In the genomic region with DNA sequence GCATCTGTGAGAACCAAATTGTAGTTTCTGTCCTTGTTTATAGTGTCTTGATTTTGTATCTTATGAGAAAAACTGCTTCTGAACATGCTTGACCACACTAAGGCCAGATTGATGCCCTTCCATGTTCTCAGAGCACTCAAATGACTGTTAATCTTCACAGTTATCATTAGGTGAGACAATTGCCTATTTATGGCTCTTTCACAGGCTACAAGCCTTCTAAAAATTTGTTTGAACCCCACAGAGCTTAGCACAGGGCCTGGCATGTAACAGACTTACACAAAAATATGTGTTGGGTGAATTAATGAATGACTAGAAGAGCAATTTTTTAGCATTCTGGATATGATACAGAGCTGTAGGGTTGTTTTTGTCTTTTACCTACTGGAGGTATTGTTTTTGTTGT, we compare ENCODE assay signal across 1 cellular context.
TF ChIP-seq lines count a peak whose summit lies in the region.

No MANE protein-coding gene starts in this region.

TF ChIP-seq in HepG2, 621 proteins besides CTCF, POLR2A, EP300 and RAD21 (continued from another document):
- TF ChIP-seq, protein P1, sequence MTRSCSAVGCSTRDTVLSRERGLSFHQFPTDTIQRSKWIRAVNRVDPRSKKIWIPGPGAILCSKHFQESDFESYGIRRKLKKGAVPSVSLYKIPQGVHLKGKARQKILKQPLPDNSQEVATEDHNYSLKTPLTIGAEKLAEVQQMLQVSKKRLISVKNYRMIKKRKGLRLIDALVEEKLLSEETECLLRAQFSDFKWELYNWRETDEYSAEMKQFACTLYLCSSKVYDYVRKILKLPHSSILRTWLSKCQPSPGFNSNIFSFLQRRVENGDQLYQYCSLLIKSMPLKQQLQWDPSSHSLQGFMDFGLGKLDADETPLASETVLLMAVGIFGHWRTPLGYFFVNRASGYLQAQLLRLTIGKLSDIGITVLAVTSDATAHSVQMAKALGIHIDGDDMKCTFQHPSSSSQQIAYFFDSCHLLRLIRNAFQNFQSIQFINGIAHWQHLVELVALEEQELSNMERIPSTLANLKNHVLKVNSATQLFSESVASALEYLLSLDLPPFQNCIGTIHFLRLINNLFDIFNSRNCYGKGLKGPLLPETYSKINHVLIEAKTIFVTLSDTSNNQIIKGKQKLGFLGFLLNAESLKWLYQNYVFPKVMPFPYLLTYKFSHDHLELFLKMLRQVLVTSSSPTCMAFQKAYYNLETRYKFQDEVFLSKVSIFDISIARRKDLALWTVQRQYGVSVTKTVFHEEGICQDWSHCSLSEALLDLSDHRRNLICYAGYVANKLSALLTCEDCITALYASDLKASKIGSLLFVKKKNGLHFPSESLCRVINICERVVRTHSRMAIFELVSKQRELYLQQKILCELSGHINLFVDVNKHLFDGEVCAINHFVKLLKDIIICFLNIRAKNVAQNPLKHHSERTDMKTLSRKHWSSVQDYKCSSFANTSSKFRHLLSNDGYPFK (CRISPR knock-in tag; IDR thresholded peaks at IDR 0.05; ENCODE audit: borderline replicate concordance): no peak
- TF ChIP-seq ZNF136 (CRISPR knock-in tag; IDR thresholded peaks at IDR 0.05; ENCODE audit: low read depth) (no peak), PCBP1 (IDR thresholded peaks at IDR 0.05; ENCODE audit: borderline replicate concordance, low read depth, low read length) (no peak), ZNF878 (CRISPR knock-in tag; IDR thresholded peaks at IDR 0.05) (no peak), ISL2 (CRISPR knock-in tag; IDR thresholded peaks at IDR 0.05) (no peak), HOXD1 (CRISPR knock-in tag; IDR thresholded peaks at IDR 0.05) (no peak), HES4 (CRISPR knock-in tag; IDR thresholded peaks at IDR 0.05; ENCODE audit: borderline replicate concordance) (no peak), ARID4A (CRISPR knock-in tag; IDR thresholded peaks at IDR 0.05; ENCODE audit: borderline replicate concordance) (no peak), ZNF749 (CRISPR knock-in tag; IDR thresholded peaks at IDR 0.05; ENCODE audit: borderline replicate concordance) (no peak), TBL1XR1 (IDR thresholded peaks at IDR 0.05; ENCODE audit: borderline replicate concordance, low read length, partially characterized antibody) (no peak), AHDC1 (CRISPR knock-in tag; IDR thresholded peaks at IDR 0.05; ENCODE audit: borderline replicate concordance) (no peak), ZNF839 (CRISPR knock-in tag; IDR thresholded peaks at IDR 0.05; ENCODE audit: borderline replicate concordance) (no peak), BCL6 (CRISPR knock-in tag; IDR thresholded peaks at IDR 0.05) (no peak), KLF13 (CRISPR knock-in tag; IDR thresholded peaks at IDR 0.05) (no peak), MED8 (CRISPR knock-in tag; IDR thresholded peaks at IDR 0.05; ENCODE audit: insufficient replicate concordance) (no peak), PHF21A (CRISPR knock-in tag; IDR thresholded peaks at IDR 0.05) (no peak), KLF15 (CRISPR knock-in tag; IDR thresholded peaks at IDR 0.05; ENCODE audit: borderline replicate concordance) (no peak), ZNF777 (CRISPR knock-in tag; IDR thresholded peaks at IDR 0.05) (no peak)
